In the genomic region with DNA sequence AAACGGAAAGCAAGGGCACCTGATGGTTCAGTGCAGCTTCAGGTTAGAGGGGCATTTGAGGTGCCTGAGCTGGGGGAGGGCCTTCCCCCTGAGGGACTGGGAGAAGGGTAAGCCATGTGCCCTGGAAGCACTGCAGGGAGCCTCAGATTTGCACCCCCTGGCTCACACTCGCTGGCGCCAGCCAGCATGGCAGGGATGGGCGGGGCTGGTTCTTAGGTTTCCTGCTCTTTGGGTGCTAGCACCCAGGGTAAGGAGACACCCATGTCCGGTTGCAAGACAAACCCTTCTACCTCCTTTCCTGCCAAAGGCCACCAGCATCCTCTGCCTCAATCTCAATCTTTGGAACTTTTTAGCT, we compare ENCODE assay signal across 9 cellular contexts. TPM values are rescaled to one million over a fixed set of nuclear protein-coding genes. Genes with fewer than 3 reads are reported as not detected.
A peak's percentile ranks its signal among the peaks of the same experiment; 100 is the strongest.
DNase-seq lines count a peak whose midpoint lies in the region; ATAC-seq, FAIRE-seq and TF ChIP-seq lines count a peak whose summit lies in the region.
"Had no signal": no experiment of that assay in that cellular context is flagged by ENCODE, and none has a peak within 500 bp of the region (broad histone marks: within the 10 kb centered on the region; RNA-seq: fewer than 3 reads in every experiment).

No MANE protein-coding gene starts in this region.

- no peak for TF ChIP-seq CTCF in liver (IDR thresholded peaks at IDR 0.05; ENCODE audit: low read depth, low read length, missing input control)
- TF ChIP-seq CTCF in HepG2 (CRISPR knock-in tag; IDR thresholded peaks at IDR 0.05), result no peak
- TF ChIP-seq CTCF in HFFc6 (IDR thresholded peaks at IDR 0.05), result no peak

- no peak overlapping the region for H2AFZ ChIP-seq in HepG2 (ENCODE audit: low read length)

- no peak overlapping the region for H3K4me2 ChIP-seq in HepG2 (ENCODE audit: low read depth, low read length)

- no peak for ATAC-seq in HepG2
- no peak for ATAC-seq in memory B cell (ENCODE audit: low read depth)
- ATAC-seq in GM18519 (IDR thresholded peaks at IDR 0.05; ENCODE audit: low FRiP score, unreplicated experiment), result no peak
- ATAC-seq in HG03354 (IDR thresholded peaks at IDR 0.05; ENCODE audit: poor library complexity, severe bottlenecking, unreplicated experiment), result no peak
- ATAC-seq in GM18909 (IDR thresholded peaks at IDR 0.05; ENCODE audit: poor library complexity, unreplicated experiment), result no peak

- TF ChIP-seq EP300 in HepG2 (IDR thresholded peaks at IDR 0.05; ENCODE audit: low read depth in 2 of 2, low read length in 2 of 2) (no peak), HepG2 (CRISPR knock-in tag; IDR thresholded peaks at IDR 0.05; ENCODE audit: borderline replicate concordance) (no peak)

- H3K27ac Mint-ChIP-seq in memory B cell (peak overlapping the region; percentile 97), HFFc6 (no peak overlapping the region)

- 79% methylated on average over 5 of the region's 5 CpGs for WGBS in liver
- WGBS in HepG2 (ENCODE audit: low lambda C conversion rate), result 94% methylated on average over 5 of the region's 5 CpGs

- H3K9me3 Mint-ChIP-seq in memory B cell, result no peaks in the 10 kb centered on the region
- no peaks in the 10 kb centered on the region for H3K9me3 Mint-ChIP-seq in HFFc6

- intact Hi-C loops in HepG2 (cut with micrococcal nuclease; ENCODE audit: unreplicated experiment), result no loop called here

- CTCF ChIA-PET in HepG2 (lab: Yijun Ruan, JAX; ENCODE audit: low intra/inter-chr PET ratio, low total read pairs), result no interaction called here

- H3K4me3 Mint-ChIP-seq in memory B cell, result peak overlapping the region; percentile 93
- no peak overlapping the region for H3K4me3 Mint-ChIP-seq in HFFc6

- no TSS peak for BruUV-seq in HepG2 (replicated peaks; lab: Mats Ljungman, UMichigan)

- H3K79me2 ChIP-seq in HepG2 (ENCODE audit: insufficient read depth, low read length), result no peaks in the 10 kb centered on the region

- H4K20me1 ChIP-seq in HepG2 (ENCODE audit: insufficient read depth, low read length), result no peaks in the 10 kb centered on the region

- H3K9me3 ChIP-seq in liver (ENCODE audit: control insufficient read depth in 4 of 4, low read length in 3 of 4) (no peaks in the 10 kb centered on the region), HepG2 (ENCODE audit: low read length) (no peaks in the 10 kb centered on the region)

- no peak for TF ChIP-seq RAD21 in liver (IDR thresholded peaks at IDR 0.05)
- no peak for TF ChIP-seq RAD21 in HepG2 (CRISPR knock-in tag; IDR thresholded peaks at IDR 0.05)

- no peak for DNase-seq in HepG2 (ENCODE audit: low spot score)
- peak; percentile 81 for DNase-seq in activated CD8-positive, alpha-beta memory T cell treated with anti-CD3 and anti-CD28 coated beads for 24 hours
- peak; percentile 16 to 43 for DNase-seq in memory B cell (ENCODE audit: low spot score in 2 of 2)
- no peak for DNase-seq in HFFc6

- H3K27me3 ChIP-seq in liver (ENCODE audit: control insufficient read depth in 4 of 4, insufficient read depth in 4 of 4, low read length in 3 of 4) (no peaks in the 10 kb centered on the region), HepG2 (ENCODE audit: control insufficient read depth in 1 of 2, insufficient read depth in 2 of 2, low read length in 2 of 2) (no peaks in the 10 kb centered on the region)

- H3K4me1 Mint-ChIP-seq in memory B cell, result peaks cover 41% of the 10 kb centered on the region
- no peaks in the 10 kb centered on the region for H3K4me1 Mint-ChIP-seq in HFFc6 (ENCODE audit: low read depth)

- in situ Hi-C loops in HepG2 (cut with HindIII; ENCODE audit: extremely low pct_ligation_motif_present, low pct_unique_long_range_greater_than_20kb), result no loop called here

- H3K27me3 Mint-ChIP-seq in memory B cell, result no peaks in the 10 kb centered on the region
- H3K27me3 Mint-ChIP-seq in HFFc6 (ENCODE audit: insufficient read depth), result peaks cover 7% of the 10 kb centered on the region

- POLR2A ChIA-PET in HepG2 (lab: Yijun Ruan, JAX), result no interaction called here

- FAIRE-seq in HepG2 (lab: Jason Lieb, UNC), result no peak

- H3K9ac ChIP-seq in liver (ENCODE audit: low read depth in 1 of 2, low read length in 2 of 2) (no peak overlapping the region), HepG2 (ENCODE audit: insufficient read depth, low read depth, low read length) (no peak overlapping the region)

- H3K4me1 ChIP-seq in liver (ENCODE audit: control insufficient read depth in 4 of 4, insufficient read depth in 4 of 4, low read length in 3 of 4) (peaks cover 14 to 25% (median 18%) of the 10 kb centered on the region in 4 donors), HepG2 (ENCODE audit: insufficient read depth, low read length) (peaks cover 18% of the 10 kb centered on the region)

- peak overlapping the region; percentile 32 to 66 for H3K27ac ChIP-seq in liver (ENCODE audit: low read depth in 1 of 2, low read length in 2 of 2)
- no peak overlapping the region for H3K27ac ChIP-seq in HepG2 (ENCODE audit: extremely low read length, insufficient read depth, low read length)
- H3K27ac ChIP-seq: C4-2B had no signal

- H3K4me3 ChIP-seq in liver (ENCODE audit: low read depth in 1 of 3, low read length in 3 of 3) (no peak overlapping the region), HepG2 (replicated peaks in 1 of 3; ENCODE audit: insufficient read depth in 1 of 3, low read depth in 2 of 3, low read length in 3 of 3) (no peak overlapping the region)

- peaks cover 7% of the 10 kb centered on the region for H3K36me3 Mint-ChIP-seq in memory B cell
- H3K36me3 Mint-ChIP-seq in HFFc6 (ENCODE audit: low read depth), result peaks cover 9% of the 10 kb centered on the region; the same call in 1 of the 2 replicates

- H3K36me3 ChIP-seq in liver (ENCODE audit: control insufficient read depth in 4 of 4, insufficient read depth in 3 of 4, low read depth in 1 of 4, low read length in 3 of 4), result peaks cover 0 to 23% (median 6%) of the 10 kb centered on the region in 4 donors
- peaks cover 1 to 4% of the 10 kb centered on the region in 2 experiments; a peak in 2 of 5 replicates for H3K36me3 ChIP-seq in HepG2 (replicated peaks in 1 of 2; ENCODE audit: control insufficient read depth in 1 of 2, insufficient read depth in 2 of 2, low read length in 2 of 2)

- no peak for TF ChIP-seq POLR2A in HepG2 (IDR thresholded peaks at IDR 0.05; ENCODE audit: insufficient read depth in 1 of 2, low read depth in 2 of 2, low read length in 2 of 2)

RNA-seq across cellular contexts. Expression of gene LIMD2, which starts 2.3 kb away (rescaled TPM):
- total RNA-seq in liver (10 to 100 TPM in 1 of 2 donors, 1 to 10 TPM in 1; 6.2 to 24.2 TPM), HepG2 (2016; rRNA removed; fragmentation: Illumina TruSeq; extraction: Trizol) (6.9 and 9.0 TPM in 2 replicates)
- polyA plus RNA-seq in liver (1 to 10 TPM; 5.9 to 9.6 TPM), HepG2 (2011; rRNA removed) (20.8 and 26.5 TPM in 2 replicates)
- total RNA-seq in HepG2 (2016; cell fraction: cytosol; rRNA removed; fragmentation: Illumina TruSeq; extraction: Trizol; ENCODE audit: low read depth), result 3.5 and 4.3 TPM in 2 replicates
- total RNA-seq in HepG2 (2016; cell fraction: insoluble cytoplasmic fraction; rRNA removed; fragmentation: Illumina TruSeq; extraction: Trizol), result 8.0 and 9.0 TPM in 2 replicates
- total RNA-seq in HepG2 (2016; cell fraction: membrane; rRNA removed; fragmentation: Illumina TruSeq; extraction: Trizol), result 9.1 and 11.6 TPM in 2 replicates
- total RNA-seq in HepG2 (2016; cell fraction: nucleus; rRNA removed; fragmentation: Illumina TruSeq; extraction: Trizol), result 5.6 and 5.8 TPM in 2 replicates
- 11.9 and 19.1 TPM in 2 replicates for polyA plus RNA-seq in HepG2 (2011; cell fraction: cytosol; rRNA removed)
- 75.1 and 81.6 TPM in 2 replicates for polyA plus RNA-seq in HepG2 (2011; cell fraction: nucleus; rRNA removed)
- polyA plus RNA-seq in HepG2 (2012), result 6.8 and 10.0 TPM in 2 replicates
- 13.2 and 16.2 TPM in 2 replicates for polyA plus RNA-seq in HepG2 (2016; cell fraction: cytosol; fragmentation: Illumina TruSeq; extraction: Trizol; ENCODE audit: low read depth)
- 12.4 and 14.3 TPM in 2 replicates for polyA plus RNA-seq in HepG2 (2016; cell fraction: insoluble cytoplasmic fraction; fragmentation: Illumina TruSeq; extraction: Trizol; ENCODE audit: low read depth)
- polyA plus RNA-seq in HepG2 (2016; cell fraction: membrane; fragmentation: Illumina TruSeq; extraction: Trizol; ENCODE audit: low read depth), result 16.0 and 17.0 TPM in 2 replicates
- 17.5 and 21.1 TPM in 2 replicates for polyA plus RNA-seq in HepG2 (2016; cell fraction: nucleus; fragmentation: Illumina TruSeq; extraction: Trizol; ENCODE audit: insufficient read depth, low read depth)
- 0.72 and 15.9 TPM in 2 replicates for polyA minus RNA-seq in HepG2 (2011; rRNA and poly(A)+ RNA removed; ENCODE audit: low replicate concordance)
- polyA minus RNA-seq in HepG2 (2011; cell fraction: cytosol; rRNA and poly(A)+ RNA removed), result 7.5 and 9.1 TPM in 2 replicates
- polyA minus RNA-seq in HepG2 (2011; cell fraction: nucleus; rRNA and poly(A)+ RNA removed), result 13.5 and 15.0 TPM in 2 replicates
- 1 to 10 TPM; 1.7 to 5.8 (median 4.1) TPM for total RNA-seq in HFFc6 (2021; fragmentation: NEBNext Ultra II Directional; extraction: Animal tissue kit (Norgen Biotek cat#: 25700))

RNA-seq across cellular contexts. Expression of gene STRADA, which starts 39.4 kb away (rescaled TPM):
- total RNA-seq in liver (10 to 100 TPM in 1 of 2 donors, 1 to 10 TPM in 1; 7.8 to 17.9 TPM), HepG2 (2016; rRNA removed; fragmentation: Illumina TruSeq; extraction: Trizol) (16.1 and 17.9 TPM in 2 replicates)
- polyA plus RNA-seq in liver (1 to 10 TPM; 7.7 to 8.6 TPM), HepG2 (2011; rRNA removed) (17.3 and 17.6 TPM in 2 replicates)
- 3.7 and 4.0 TPM in 2 replicates for total RNA-seq in HepG2 (2016; cell fraction: cytosol; rRNA removed; fragmentation: Illumina TruSeq; extraction: Trizol; ENCODE audit: low read depth)
- total RNA-seq in HepG2 (2016; cell fraction: insoluble cytoplasmic fraction; rRNA removed; fragmentation: Illumina TruSeq; extraction: Trizol), result 15.8 and 17.3 TPM in 2 replicates
- total RNA-seq in HepG2 (2016; cell fraction: membrane; rRNA removed; fragmentation: Illumina TruSeq; extraction: Trizol), result 7.7 and 7.8 TPM in 2 replicates
- 27.8 and 29.5 TPM in 2 replicates for total RNA-seq in HepG2 (2016; cell fraction: nucleus; rRNA removed; fragmentation: Illumina TruSeq; extraction: Trizol)
- polyA plus RNA-seq in HepG2 (2011; cell fraction: cytosol; rRNA removed), result 7.0 and 7.6 TPM in 2 replicates
- 36.3 and 37.3 TPM in 2 replicates for polyA plus RNA-seq in HepG2 (2011; cell fraction: nucleus; rRNA removed)
- 10.9 and 13.7 TPM in 2 replicates for polyA plus RNA-seq in HepG2 (2012)
- polyA plus RNA-seq in HepG2 (2016; cell fraction: cytosol; fragmentation: Illumina TruSeq; extraction: Trizol; ENCODE audit: low read depth), result 3.1 and 3.6 TPM in 2 replicates
- 18.9 and 21.4 TPM in 2 replicates for polyA plus RNA-seq in HepG2 (2016; cell fraction: insoluble cytoplasmic fraction; fragmentation: Illumina TruSeq; extraction: Trizol; ENCODE audit: low read depth)
- polyA plus RNA-seq in HepG2 (2016; cell fraction: membrane; fragmentation: Illumina TruSeq; extraction: Trizol; ENCODE audit: low read depth), result 6.6 and 7.5 TPM in 2 replicates
- polyA plus RNA-seq in HepG2 (2016; cell fraction: nucleus; fragmentation: Illumina TruSeq; extraction: Trizol; ENCODE audit: insufficient read depth, low read depth), result 51.3 and 56.2 TPM in 2 replicates
- 15.1 and 16.7 TPM in 2 replicates for polyA minus RNA-seq in HepG2 (2011; rRNA and poly(A)+ RNA removed; ENCODE audit: low replicate concordance)
- 4.1 and 4.2 TPM in 2 replicates for polyA minus RNA-seq in HepG2 (2011; cell fraction: cytosol; rRNA and poly(A)+ RNA removed)
- 25.2 and 27.6 TPM in 2 replicates for polyA minus RNA-seq in HepG2 (2011; cell fraction: nucleus; rRNA and poly(A)+ RNA removed)
- total RNA-seq in HFFc6 (2021; fragmentation: NEBNext Ultra II Directional; extraction: Animal tissue kit (Norgen Biotek cat#: 25700)), result 10 to 100 TPM; 18.2 to 24.1 (median 21.6) TPM

Comparison
In these comparisons a context has a peak if more than half of its experiments do, and no peak if none do; other contexts are left out.
1. DNase-seq: peak in activated CD8-positive, alpha-beta memory T cell treated with anti-CD3 and anti-CD28 coated beads for 24 hours (single experiment) and memory B cell (2 of 2); none in HepG2 (single experiment) and HFFc6 (single experiment).